27 cellular contexts compared by ENCODE assay signal in the genomic region with DNA sequence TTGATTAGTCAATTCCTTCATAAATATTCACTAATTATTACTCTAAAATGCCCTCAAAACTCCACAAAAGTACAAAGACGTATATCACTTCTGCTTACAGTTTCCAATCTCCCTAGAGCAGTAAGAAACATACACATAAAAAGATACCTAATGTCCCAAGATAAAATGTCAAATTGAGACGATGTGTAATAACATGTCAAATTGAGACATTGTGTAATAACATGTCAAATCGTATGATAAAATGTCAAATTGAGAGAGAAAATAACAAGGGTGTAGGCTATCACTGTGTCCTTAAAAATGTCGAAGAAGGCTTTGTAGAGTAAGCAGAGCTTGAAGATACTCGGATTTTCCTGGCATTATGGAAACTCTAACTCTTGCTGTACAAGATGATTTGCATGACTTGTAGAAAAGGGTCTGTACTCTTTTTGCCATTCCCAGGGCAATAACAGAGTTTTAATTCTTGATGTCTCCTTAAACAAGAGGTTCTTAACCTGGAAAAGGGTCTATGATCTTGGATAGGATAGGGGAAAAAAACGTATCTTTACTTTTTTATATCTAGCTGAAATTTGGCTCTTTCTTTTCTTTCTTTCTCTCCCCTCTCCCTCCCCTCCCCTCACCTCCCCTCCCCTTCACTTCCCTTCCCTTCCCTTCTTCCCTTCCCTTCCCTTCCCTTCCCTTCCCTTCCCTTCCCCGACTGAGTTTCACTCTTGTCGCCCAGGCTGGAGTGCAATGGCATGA.
DNase-seq lines count a peak whose midpoint lies in the region; ATAC-seq, FAIRE-seq and TF ChIP-seq lines count a peak whose summit lies in the region.
"Had no signal": no experiment of that assay in that cellular context is flagged by ENCODE, and none has a peak within 500 bp of the region (broad histone marks: within the 10 kb centered on the region; RNA-seq: fewer than 3 reads in every experiment).

No MANE protein-coding gene starts in this region.

- no peaks in the 10 kb centered on the region for H4K20me1 ChIP-seq in HepG2 (ENCODE audit: insufficient read depth, low read length)
- H4K20me1 ChIP-seq in K562 (replicated peaks; ENCODE audit: control insufficient read depth, insufficient read depth, low read length), result no peaks in the 10 kb centered on the region
- H4K20me1 ChIP-seq: BLaER1 had no signal

- H2AFZ ChIP-seq in HepG2 (ENCODE audit: low read length), result no peak overlapping the region
- H2AFZ ChIP-seq in K562 (ENCODE audit: low read depth, low read length), result no peak overlapping the region

- no peaks in the 10 kb centered on the region for H3K9me1 ChIP-seq in K562 (ENCODE audit: control insufficient read depth, insufficient read depth, low read length)

- H3K4me3 Mint-ChIP-seq in WTC11, result no peak overlapping the region
- H3K4me3 Mint-ChIP-seq: CD14-positive monocyte; CD4-positive, alpha-beta memory T cell; CD4-positive, CD25-positive, alpha-beta regulatory T cell; CD8-positive, alpha-beta memory T cell had no signal

- WGBS in HepG2 (ENCODE audit: low lambda C conversion rate), result 94% methylated on average over 8 of the region's 8 CpGs
- 68% methylated on average over 8 of the region's 8 CpGs for WGBS in right lobe of liver (ENCODE audit: insufficient coverage, low coverage, low lambda C conversion rate, missing lambda C conversion rate)
- WGBS in K562 (ENCODE audit: insufficient coverage, low coverage, missing lambda C conversion rate), result under 1% methylated on average over 8 of the region's 8 CpGs
- WGBS in tibial nerve, 2 donors, result 90% methylated on average over 8 of the region's 8 CpGs

- FAIRE-seq in HepG2 (lab: Jason Lieb, UNC) (no peak), K562 (lab: Jason Lieb, UNC) (no peak)
- FAIRE-seq: A204.1, GM12878, GM12892, GM18507 had no signal

- peaks cover 48% of the 10 kb centered on the region for H3K27me3 Mint-ChIP-seq in WTC11 (ENCODE audit: low read depth)

- peaks cover 15% of the 10 kb centered on the region for H3K9me3 Mint-ChIP-seq in WTC11

- TF ChIP-seq EP300 in HepG2 (IDR thresholded peaks at IDR 0.05; ENCODE audit: low read depth in 2 of 2, low read length in 2 of 2) (no peak), HepG2 (CRISPR knock-in tag; IDR thresholded peaks at IDR 0.05; ENCODE audit: borderline replicate concordance) (no peak), K562 (IDR thresholded peaks at IDR 0.05; ENCODE audit: low read length) (no peak), tibial nerve (IDR thresholded peaks at IDR 0.05) (no peak)

- no peak overlapping the region for H3K27ac Mint-ChIP-seq in WTC11
- H3K27ac Mint-ChIP-seq: CD14-positive monocyte; CD4-positive, alpha-beta memory T cell; CD4-positive, CD25-positive, alpha-beta regulatory T cell had no signal

- H3K27me3 ChIP-seq in HepG2 (ENCODE audit: control insufficient read depth in 1 of 2, insufficient read depth in 2 of 2, low read length in 2 of 2), result no peaks in the 10 kb centered on the region
- no peaks in the 10 kb centered on the region for H3K27me3 ChIP-seq in right lobe of liver
- no peaks in the 10 kb centered on the region; a peak in 2 of 5 replicates for H3K27me3 ChIP-seq in K562 (ENCODE audit: control insufficient read depth in 2 of 2, insufficient read depth in 2 of 2, low read length in 2 of 2)
- H3K27me3 ChIP-seq in dorsolateral prefrontal cortex, result peaks cover 0 to 11% (median 0%) of the 10 kb centered on the region in 45 donors
- no peaks in the 10 kb centered on the region for H3K27me3 ChIP-seq in tibial nerve
- H3K27me3 ChIP-seq: BE2C, BLaER1 had no signal

- no peak for TF ChIP-seq CTCF in HepG2 (CRISPR knock-in tag; IDR thresholded peaks at IDR 0.05)
- TF ChIP-seq CTCF in right lobe of liver (IDR thresholded peaks at IDR 0.05), result no peak
- no peak for TF ChIP-seq CTCF in WTC11 (IDR thresholded peaks at IDR 0.05)
- TF ChIP-seq CTCF in K562 (IDR thresholded peaks at IDR 0.05 in 2 of 3, conservative IDR thresholded peaks at IDR 0.05 in 1 of 3; ENCODE audit: insufficient read depth in 2 of 3, low read depth in 1 of 3, low read length in 3 of 3), result no peak
- TF ChIP-seq CTCF in dorsolateral prefrontal cortex (IDR thresholded peaks at IDR 0.05 in 54 of 56, conservative IDR thresholded peaks at IDR 0.05 in 2 of 56; ENCODE audit: low read depth in 1 of 56, partially characterized antibody in 56 of 56), result no peak
- no peak for TF ChIP-seq CTCF in tibial nerve (IDR thresholded peaks at IDR 0.05)

- H3K4me3 ChIP-seq in HepG2 (replicated peaks in 1 of 3; ENCODE audit: insufficient read depth in 1 of 3, low read depth in 2 of 3, low read length in 3 of 3) (no peak overlapping the region), right lobe of liver (no peak overlapping the region), K562 (no peak overlapping the region), dorsolateral prefrontal cortex (no peak overlapping the region), tibial nerve (no peak overlapping the region)
- H3K4me3 ChIP-seq: BLaER1, GM12878 had no signal

- H3K36me3 ChIP-seq in HepG2 (replicated peaks in 1 of 2; ENCODE audit: control insufficient read depth in 1 of 2, insufficient read depth in 2 of 2, low read length in 2 of 2), result no peaks in the 10 kb centered on the region
- no peaks in the 10 kb centered on the region for H3K36me3 ChIP-seq in right lobe of liver
- H3K36me3 ChIP-seq in K562 (ENCODE audit: control insufficient read depth, insufficient read depth, low read length), result no peaks in the 10 kb centered on the region
- H3K36me3 ChIP-seq in tibial nerve, result no peaks in the 10 kb centered on the region
- H3K36me3 ChIP-seq: BE2C, BLaER1 had no signal

- POLR2A ChIA-PET in HepG2 (lab: Yijun Ruan, JAX), result interaction anchor here (2.3 to 3.1 kb wide), 3 partner anchors 26 to 67 kb away, joined by 8 to 25 read pairs (median 18); partner anchors contain the start of gene ADGRG6
- POLR2A ChIA-PET in WTC11 (lab: Charles Lee), result no interaction called here
- POLR2A ChIA-PET in K562 (lab: Yijun Ruan, JAX), result no interaction called here

- intact Hi-C loops in HepG2 (cut with micrococcal nuclease; ENCODE audit: unreplicated experiment), result loop anchor here (5.0 kb wide), 1 partner anchor 33 kb away; no protein-coding TSS in a partner anchor
- intact Hi-C loops in right lobe of liver (cut with DNase I), result no loop called here
- intact Hi-C loops in K562 (cut with micrococcal nuclease), result no loop called here
- intact Hi-C loops in dorsolateral prefrontal cortex (cut with DNase I), result no loop called here

- no peak for TF ChIP-seq POLR2A in HepG2 (IDR thresholded peaks at IDR 0.05; ENCODE audit: insufficient read depth in 1 of 2, low read depth in 2 of 2, low read length in 2 of 2)
- no peak for TF ChIP-seq POLR2A in right lobe of liver (IDR thresholded peaks at IDR 0.05)
- no peak for TF ChIP-seq POLR2A in K562 (conservative IDR thresholded peaks at IDR 0.05)
- no peak for TF ChIP-seq POLR2A in tibial nerve (IDR thresholded peaks at IDR 0.05)

- H3K4me1 Mint-ChIP-seq in WTC11, result peaks cover 34% of the 10 kb centered on the region

- H3K4me1 ChIP-seq in HepG2 (ENCODE audit: insufficient read depth, low read length), result peaks cover 26% of the 10 kb centered on the region
- H3K4me1 ChIP-seq in right lobe of liver, result no peaks in the 10 kb centered on the region
- H3K4me1 ChIP-seq in K562 (replicated peaks in 1 of 2; ENCODE audit: control insufficient read depth in 2 of 2, insufficient read depth in 2 of 2, low read length in 2 of 2), result no peaks in the 10 kb centered on the region
- no peaks in the 10 kb centered on the region for H3K4me1 ChIP-seq in tibial nerve
- H3K4me1 ChIP-seq: BE2C, BLaER1 had no signal

- BruUV-seq in HepG2 (replicated peaks; lab: Mats Ljungman, UMichigan) (no TSS peak), K562 (replicated peaks; lab: Mats Ljungman, UMichigan) (no TSS peak)

- H3K9me3 ChIP-seq in HepG2 (ENCODE audit: low read length) (no peaks in the 10 kb centered on the region), right lobe of liver (no peaks in the 10 kb centered on the region), K562 (replicated peaks; ENCODE audit: control insufficient read depth, insufficient read depth, low read depth, low read length) (no peaks in the 10 kb centered on the region), tibial nerve (no peaks in the 10 kb centered on the region)
- H3K9me3 ChIP-seq: BE2C, BLaER1 had no signal

- peaks cover 3% of the 10 kb centered on the region; the same call in 1 of the 2 replicates for H3K36me3 Mint-ChIP-seq in WTC11
- H3K36me3 Mint-ChIP-seq: CD14-positive monocyte; CD4-positive, CD25-positive, alpha-beta regulatory T cell; CD8-positive, alpha-beta memory T cell had no signal

- H3K27ac ChIP-seq in HepG2 (ENCODE audit: extremely low read length, insufficient read depth, low read length) (no peak overlapping the region), right lobe of liver (no peak overlapping the region), K562 (ENCODE audit: extremely low read depth, low read depth, low read length) (no peak overlapping the region), dorsolateral prefrontal cortex (no peak overlapping the region), tibial nerve (no peak overlapping the region)
- H3K27ac ChIP-seq: 22Rv1, BLaER1 had no signal

- ATAC-seq in HepG2, result no peak
- no peak for ATAC-seq in right lobe of liver
- ATAC-seq in WTC11, result no peak
- no peak for ATAC-seq in K562
- ATAC-seq: GM12878 had no signal

- in situ Hi-C loops in HepG2 (cut with HindIII; ENCODE audit: extremely low pct_ligation_motif_present, low pct_unique_long_range_greater_than_20kb), result no loop called here
- in situ Hi-C loops in K562 (cut with MboI), result no loop called here

- no peak for TF ChIP-seq RAD21 in HepG2 (CRISPR knock-in tag; IDR thresholded peaks at IDR 0.05)
- no peak for TF ChIP-seq RAD21 in K562 (CRISPR knock-in tag; conservative IDR thresholded peaks at IDR 0.05 in 1 of 2, IDR thresholded peaks at IDR 0.05 in 1 of 2)

- H3K4me2 ChIP-seq in HepG2 (ENCODE audit: low read depth, low read length) (no peak overlapping the region), K562 (ENCODE audit: insufficient read depth, low read length) (no peak overlapping the region)
- H3K4me2 ChIP-seq: BLaER1 had no signal

- H3K79me2 ChIP-seq in HepG2 (ENCODE audit: insufficient read depth, low read length) (no peaks in the 10 kb centered on the region), K562 (ENCODE audit: control insufficient read depth, insufficient read depth, low read length) (no peaks in the 10 kb centered on the region)

- no peak overlapping the region for H3K9ac ChIP-seq in HepG2 (ENCODE audit: insufficient read depth, low read depth, low read length)
- H3K9ac ChIP-seq in K562 (ENCODE audit: insufficient read depth in 1 of 2, low read depth in 2 of 2, low read length in 2 of 2), result no peak overlapping the region
- H3K9ac ChIP-seq: BLaER1 had no signal

- CTCF ChIA-PET in HepG2 (lab: Yijun Ruan, JAX; ENCODE audit: low intra/inter-chr PET ratio, low total read pairs) (no interaction called here), WTC11 (lab: Charles Lee) (no interaction called here), K562 (lab: Yijun Ruan, JAX; ENCODE audit: low intra/inter-chr PET ratio) (no interaction called here)

- DNase-seq in HepG2 (ENCODE audit: low spot score) (no peak), right lobe of liver (no peak), WTC11 (ENCODE audit: low spot score) (no peak), K562 (ENCODE audit: extremely low read depth in 1 of 4, low spot score in 3 of 4) (no peak), dorsolateral prefrontal cortex (no peak), tibial nerve (ENCODE audit: low spot score in 2 of 2) (no peak)
- DNase-seq: ACHN; BE2C; C1 segment of cervical spinal cord; CD4-positive, alpha-beta memory T cell; CD4-positive, CD25-positive, alpha-beta regulatory T cell; CD8-positive, alpha-beta memory T cell; COR-L47; DMS 273 treated with DMSO at 0.1 percent for 48 hours; DMS153; DMS53; DMS79; DND-41; EL; GDM1 had no signal

Comparison
In these comparisons a context has a peak if more than half of its experiments do, and no peak if none do; other contexts are left out.
1. Of the 241 proteins assayed by ChIP-seq in both HepG2 and K562: peak only in HepG2: HNRNPK; only in K562: none; in both: CEBPB; in neither: 239.